22 cellular contexts compared by ENCODE assay signal in genomic region chr15:75810874-75811498, GRCh38. TPM values are rescaled to one million over a fixed set of nuclear protein-coding genes. Genes with fewer than 3 reads are reported as not detected.
A peak's percentile ranks its signal among the peaks of the same experiment; 100 is the strongest.
DNase-seq lines count a peak whose midpoint lies in the region; ATAC-seq, FAIRE-seq and TF ChIP-seq lines count a peak whose summit lies in the region.
"Had no signal": no experiment of that assay in that cellular context is flagged by ENCODE, and none has a peak within 500 bp of the region (broad histone marks: within the 10 kb centered on the region; RNA-seq: fewer than 3 reads in every experiment).

No MANE protein-coding gene starts in this region.

- no peaks in the 10 kb centered on the region for H3K9me3 Mint-ChIP-seq in MCF 10A (ENCODE audit: unreplicated experiment)
- H3K9me3 Mint-ChIP-seq in activated naive CD8-positive, alpha-beta T cell treated with anti-CD3 and anti-CD28 coated beads, Interleukin-2, amount 50 U/mL, for 24 hours: no peaks in the 10 kb centered on the region
- H3K9me3 Mint-ChIP-seq: HFFc6 had no signal

- H2AFZ ChIP-seq in mammary epithelial cell (ENCODE audit: low read depth, low read length) (peak overlapping the region; percentile 83), K562 (ENCODE audit: low read depth, low read length) (no peak overlapping the region)

- no peak for TF ChIP-seq RAD21 in K562 (CRISPR knock-in tag; conservative IDR thresholded peaks at IDR 0.05 in 1 of 2, IDR thresholded peaks at IDR 0.05 in 1 of 2)

- no peaks in the 10 kb centered on the region for H3K36me3 Mint-ChIP-seq in MCF 10A (ENCODE audit: insufficient read depth, unreplicated experiment)
- no peaks in the 10 kb centered on the region for H3K36me3 Mint-ChIP-seq in activated naive CD8-positive, alpha-beta T cell treated with anti-CD3 and anti-CD28 coated beads, Interleukin-2, amount 50 U/mL, for 24 hours (ENCODE audit: low read depth)

- H4K20me1 ChIP-seq in mammary epithelial cell (ENCODE audit: insufficient read depth, low read length): no peaks in the 10 kb centered on the region
- H4K20me1 ChIP-seq in K562 (replicated peaks; ENCODE audit: control insufficient read depth, insufficient read depth, low read length): no peaks in the 10 kb centered on the region

- H3K9ac ChIP-seq in mammary epithelial cell (ENCODE audit: insufficient read depth, low read length) (no peak overlapping the region), K562 (ENCODE audit: insufficient read depth in 1 of 2, low read depth in 2 of 2, low read length in 2 of 2) (no peak overlapping the region)
- H3K9ac ChIP-seq: KMS-11 had no signal

- H3K9me3 ChIP-seq in mammary epithelial cell (replicated peaks; ENCODE audit: insufficient read depth, low read length) (peaks cover 2% of the 10 kb centered on the region), K562 (replicated peaks; ENCODE audit: control insufficient read depth, insufficient read depth, low read depth, low read length) (no peaks in the 10 kb centered on the region)

- TF ChIP-seq EP300 in K562 (IDR thresholded peaks at IDR 0.05; ENCODE audit: low read length): no peak

- CTCF ChIA-PET in mammary epithelial cell (lab: Charles Lee; ENCODE audit: low non-redundant PET) (interaction anchor here (0.6 to 1.7 kb wide), 4 partner anchors 43 to 340 kb away, joined by 3 to 29 read pairs (median 5); no protein-coding TSS in a partner anchor), MCF 10A (lab: Yijun Ruan, JAX) (interaction anchor here (0.6 to 4.3 kb wide), 23 partner anchors 8 to 340 kb away, joined by 3 to 56 read pairs (median 5); no protein-coding TSS in a partner anchor), K562 (lab: Yijun Ruan, JAX; ENCODE audit: low intra/inter-chr PET ratio) (interaction anchor here (0.6 to 2.2 kb wide), 4 partner anchors 111 to 329 kb away, joined by 3 to 15 read pairs (median 6); no protein-coding TSS in a partner anchor)

- H3K27me3 Mint-ChIP-seq in MCF 10A (ENCODE audit: insufficient read depth, unreplicated experiment): no peaks in the 10 kb centered on the region
- H3K27me3 Mint-ChIP-seq in activated naive CD8-positive, alpha-beta T cell treated with anti-CD3 and anti-CD28 coated beads, Interleukin-2, amount 50 U/mL, for 24 hours: peaks cover 2% of the 10 kb centered on the region

- no peak overlapping the region for H3K4me3 ChIP-seq in mammary epithelial cell (replicated peaks in 1 of 3; ENCODE audit: insufficient read depth in 1 of 3, low read depth in 2 of 3, low read length in 3 of 3)
- no peak overlapping the region for H3K4me3 ChIP-seq in K562
- H3K4me3 ChIP-seq: SJCRH30 had no signal

- TF ChIP-seq POLR2A in K562 (conservative IDR thresholded peaks at IDR 0.05): no peak

- TF ChIP-seq CTCF in mammary epithelial cell (conservative IDR thresholded peaks at IDR 0.05 in 1 of 2, IDR thresholded peaks at IDR 0.05 in 1 of 2; ENCODE audit: extremely low read depth in 1 of 2, insufficient read depth in 1 of 2, low read depth in 1 of 2, low read length in 2 of 2): no peak
- TF ChIP-seq CTCF in MCF 10A (IDR thresholded peaks at IDR 0.05; ENCODE audit: unreplicated experiment): no peak
- no peak for TF ChIP-seq CTCF in K562 (IDR thresholded peaks at IDR 0.05 in 2 of 3, conservative IDR thresholded peaks at IDR 0.05 in 1 of 3; ENCODE audit: insufficient read depth in 2 of 3, low read depth in 1 of 3, low read length in 3 of 3)

- intact Hi-C loops in mammary epithelial cell (cut with micrococcal nuclease): loop anchor here (1.0 to 5.0 kb wide), 7 partner anchors 33 to 340 kb away; partner anchors contain the start of gene FBXO22
- intact Hi-C loops in MCF 10A (cut with micrococcal nuclease): loop anchor here (1.0 kb wide), 4 partner anchors 111 to 328 kb away; no protein-coding TSS in a partner anchor
- intact Hi-C loops in K562 (cut with micrococcal nuclease): loop anchor here (1.0 to 10.0 kb wide), 5 partner anchors 91 to 328 kb away; partner anchors contain the start of genes FBXO22 and TMEM266

- no TSS peak for BruUV-seq in mammary epithelial cell (replicated peaks; lab: Mats Ljungman, UMichigan)
- no TSS peak for BruUV-seq in MCF 10A (replicated peaks; lab: Mats Ljungman, UMichigan)
- no TSS peak for BruUV-seq in K562 (replicated peaks; lab: Mats Ljungman, UMichigan)

- H3K4me1 ChIP-seq in mammary epithelial cell (ENCODE audit: insufficient read depth, low read length) (peaks cover 12% of the 10 kb centered on the region), K562 (replicated peaks in 1 of 2; ENCODE audit: control insufficient read depth in 2 of 2, insufficient read depth in 2 of 2, low read length in 2 of 2) (peaks cover 0 to 3% of the 10 kb centered on the region in 2 experiments; a peak in 2 of 5 replicates)
- H3K4me1 ChIP-seq: SJCRH30 had no signal

- H3K4me1 Mint-ChIP-seq in MCF 10A (ENCODE audit: insufficient read depth, unreplicated experiment): no peaks in the 10 kb centered on the region
- H3K4me1 Mint-ChIP-seq in activated naive CD8-positive, alpha-beta T cell treated with anti-CD3 and anti-CD28 coated beads, Interleukin-2, amount 50 U/mL, for 24 hours: peaks cover 7% of the 10 kb centered on the region

- H3K27me3 ChIP-seq in mammary epithelial cell (ENCODE audit: insufficient read depth, low read length): no peaks in the 10 kb centered on the region
- H3K27me3 ChIP-seq in K562 (ENCODE audit: control insufficient read depth in 2 of 2, insufficient read depth in 2 of 2, low read length in 2 of 2): no peaks in the 10 kb centered on the region
- H3K27me3 ChIP-seq: SJCRH30 had no signal

- 100% methylated on average over 2 of the region's 2 CpGs for WGBS in mammary epithelial cell (ENCODE audit: low coverage, missing lambda C conversion rate)
- WGBS in K562 (ENCODE audit: insufficient coverage, low coverage, missing lambda C conversion rate): 52% methylated on average over 2 of the region's 2 CpGs

- no peaks in the 10 kb centered on the region for H3K9me1 ChIP-seq in K562 (ENCODE audit: control insufficient read depth, insufficient read depth, low read length)

- H3K4me3 Mint-ChIP-seq in MCF 10A (ENCODE audit: unreplicated experiment): no peak overlapping the region
- no peak overlapping the region for H3K4me3 Mint-ChIP-seq in activated naive CD8-positive, alpha-beta T cell treated with anti-CD3 and anti-CD28 coated beads, Interleukin-2, amount 50 U/mL, for 24 hours
- H3K4me3 Mint-ChIP-seq: H9, HFFc6 had no signal

- in situ Hi-C loops in mammary epithelial cell (cut with MboI; ENCODE audit: low sequenced_read_pairs in 2 of 2) (loop anchor here (10.0 kb wide), 3 partner anchors 114 to 334 kb away; no protein-coding TSS in a partner anchor), K562 (cut with MboI) (loop anchor here (5.0 to 10.0 kb wide), 2 partner anchors 111 to 334 kb away; no protein-coding TSS in a partner anchor)

- FAIRE-seq in K562 (lab: Jason Lieb, UNC): no peak
- FAIRE-seq: GM19239, HTR-8/SVneo, RCC 7860 had no signal

- no peak overlapping the region for H3K4me2 ChIP-seq in mammary epithelial cell (ENCODE audit: insufficient read depth, low read depth, low read length)
- H3K4me2 ChIP-seq in K562 (ENCODE audit: insufficient read depth, low read length): no peak overlapping the region
- H3K4me2 ChIP-seq: KMS-11 had no signal

- no peaks in the 10 kb centered on the region for H3K36me3 ChIP-seq in mammary epithelial cell (ENCODE audit: insufficient read depth, low read length)
- no peaks in the 10 kb centered on the region for H3K36me3 ChIP-seq in K562 (ENCODE audit: control insufficient read depth, insufficient read depth, low read length)
- H3K36me3 ChIP-seq: SJCRH30 had no signal

- H3K79me2 ChIP-seq in mammary epithelial cell (ENCODE audit: insufficient read depth, low read length) (no peaks in the 10 kb centered on the region), K562 (ENCODE audit: control insufficient read depth, insufficient read depth, low read length) (no peaks in the 10 kb centered on the region)

- DNase-seq in mammary epithelial cell (peak; percentile 46), MCF 10A (ENCODE audit: unreplicated experiment) (no peak), K562 (ENCODE audit: extremely low read depth in 1 of 4, low spot score in 3 of 4) (no peak), amniotic stem cell (lab: John Stamatoyannopoulos, UW) (no peak)
- DNase-seq in activated naive CD8-positive, alpha-beta T cell treated with anti-CD3 and anti-CD28 coated beads, Interleukin-2, amount 50 U/mL, for 24 hours: no peak
- DNase-seq: Calu3, DMS79 treated with DMSO at 0.1 percent for 48 hours, H9, MV-4-11, NCI-H1105, NCI-H1436 treated with DMSO at 0.1 percent for 48 hours, NCI-H187 treated with DMSO at 0.1 percent for 48 hours, NCI-H524, NCI-H748 treated with DMSO at 0.1 percent for 48 hours, SJCRH30 had no signal

- no peak overlapping the region for H3K27ac Mint-ChIP-seq in MCF 10A (ENCODE audit: low read depth, unreplicated experiment)
- H3K27ac Mint-ChIP-seq in activated naive CD8-positive, alpha-beta T cell treated with anti-CD3 and anti-CD28 coated beads, Interleukin-2, amount 50 U/mL, for 24 hours: no peak overlapping the region
- H3K27ac Mint-ChIP-seq: H9, HFFc6 had no signal

- POLR2A ChIA-PET in MCF 10A (lab: Yijun Ruan, JAX): interaction anchor here (0.6 to 1.8 kb wide), 8 partner anchors 10 to 1782 kb away, joined by 3 to 12 read pairs (median 6); partner anchors contain the start of genes FBXO22 and UBE2Q2
- POLR2A ChIA-PET in K562 (lab: Yijun Ruan, JAX): interaction anchor here (1.4 kb wide), 1 partner anchor 13 kb away, joined by 3 read pairs; no protein-coding TSS in a partner anchor

- dilution Hi-C loops in mammary epithelial cell (cut with HindIII; ENCODE audit: low sequenced_read_pairs): no loop called here

- ATAC-seq in K562 (no peak), esophagus mucosa (peak; percentile 42), GM19467 (IDR thresholded peaks at IDR 0.05; ENCODE audit: unreplicated experiment) (no peak)
- no peak for ATAC-seq in activated naive CD8-positive, alpha-beta T cell treated with anti-CD3 and anti-CD28 coated beads, Interleukin-2, amount 50 U/mL, for 24 hours

- H3K27ac ChIP-seq in mammary epithelial cell (ENCODE audit: insufficient read depth, low read depth, low read length) (no peak overlapping the region), K562 (ENCODE audit: extremely low read depth, low read depth, low read length) (no peak overlapping the region)
- H3K27ac ChIP-seq: KMS-11, SJCRH30 had no signal

RNA-seq across cellular contexts. Expression of gene UBE2Q2, which starts 32.3 kb away (rescaled TPM):
- 10 to 100 TPM; 47.9 to 57.2 TPM for total RNA-seq in mammary epithelial cell
- polyA plus RNA-seq in mammary epithelial cell: 21.5 TPM
- polyA minus RNA-seq in mammary epithelial cell: 22.1 TPM
- 28.3 and 36.4 TPM in 2 replicates for total RNA-seq in MCF 10A (2022)
- 25.9 and 57.4 TPM in 2 replicates for total RNA-seq in K562 (2011; cell fraction: chromatin; rRNA removed; ENCODE audit: low replicate concordance)
- 17.8 and 19.2 TPM in 2 replicates for total RNA-seq in K562 (2011; cell fraction: nucleolus; rRNA removed)
- 40.3 and 64.1 TPM in 2 replicates for total RNA-seq in K562 (2011; cell fraction: nucleoplasm; rRNA removed)
- 11.6 and 12.1 TPM in 2 replicates for total RNA-seq in K562 (2014; rRNA removed)
- total RNA-seq in K562 (2014; rRNA removed; fragmentation: Illumina TruSeq; extraction: Trizol): 22.0 and 22.9 TPM in 2 replicates
- 20.2 and 24.0 TPM in 2 replicates for total RNA-seq in K562 (2015; rRNA removed; fragmentation: Illumina TruSeq; extraction: Trizol)
- 15.2 and 16.2 TPM in 2 replicates for total RNA-seq in K562 (2021)
- 15.4 and 19.2 TPM in 2 replicates for polyA plus RNA-seq in K562 (2011; rRNA removed)
- polyA plus RNA-seq in K562 (2011; cell fraction: cytosol; rRNA removed): 5.5 and 7.4 TPM in 2 replicates
- polyA plus RNA-seq in K562 (2011; cell fraction: nucleus; rRNA removed): 19.2 and 26.7 TPM in 2 replicates
- polyA plus RNA-seq in K562 (2012): 13.1 and 13.6 TPM in 2 replicates
- polyA plus RNA-seq in K562 (2014; fragmentation: Illumina TruSeq; extraction: Trizol): 13.4 and 16.9 TPM in 2 replicates
- 1 to 10 TPM; 6.2 to 7.1 TPM for polyA plus RNA-seq in K562 (2014; fragmentation: Nextera tagmentation; extraction: Ambion mirVana)
- polyA plus RNA-seq in K562 (2014; rRNA removed): 13.0 and 13.5 TPM in 2 replicates
- 16.7 and 18.0 TPM in 2 replicates for polyA minus RNA-seq in K562 (2011; rRNA and poly(A)+ RNA removed)
- polyA minus RNA-seq in K562 (2011; cell fraction: cytosol; rRNA and poly(A)+ RNA removed): 6.3 and 6.8 TPM in 2 replicates
- 25.3 and 28.0 TPM in 2 replicates for polyA minus RNA-seq in K562 (2011; cell fraction: nucleus; rRNA and poly(A)+ RNA removed)
- 20.9 TPM for total RNA-seq in esophagus mucosa
